Comparison of ENCODE assay signal across 34 cellular contexts in genomic region chr5:158586054-158586453, GRCh38.
"Had no signal": no experiment of that assay in that cellular context is flagged by ENCODE, and none has a peak within 500 bp of the region (broad histone marks: within the 10 kb centered on the region; RNA-seq: fewer than 3 reads in every experiment).

No MANE protein-coding gene starts in this region.

- DNase-seq: activated B cell treated with CpG ODN at 0.5 μM for 24 hours; activated CD4-positive, alpha-beta memory T cell treated with anti-CD3 and anti-CD28 coated beads for 36 hours; activated CD4-positive, alpha-beta T cell treated with anti-CD3 and anti-CD28 coated beads for 4 hours; activated CD4-positive, alpha-beta T cell treated with anti-CD3 and anti-CD28 coated beads, Interleukin-2, amount 10 ng/mL, durations not matched to agents 24 days and 14 days; activated CD4-positive, alpha-beta T cell treated with anti-CD3 and anti-CD28 coated beads, Interleukin-2, amount 50 U/mL, for 1 hour; activated CD4-positive, alpha-beta T cell treated with anti-CD3 and anti-CD28 coated beads, Interleukin-2, amount 50 U/mL, for 4 hours; activated CD4-positive, CD25-positive, alpha-beta regulatory T cell treated with anti-CD3 and anti-CD28 coated beads, Interleukin-2, amount 50 U/mL, for 72 hours; activated CD8-positive, alpha-beta memory T cell treated with anti-CD3 and anti-CD28 coated beads, Interleukin-2, amount 10 ng/mL, durations not matched to agents 7 days and 5 days; activated CD8-positive, alpha-beta memory T cell treated with anti-CD3 and anti-CD28 coated beads, Interleukin-2, amount 50 U/mL, for 48 hours; activated CD8-positive, alpha-beta T cell treated with anti-CD3 and anti-CD28 coated beads for 36 hours; activated effector memory CD4-positive, alpha-beta T cell treated with anti-CD3 and anti-CD28 coated beads, Interleukin-2, amount 50 U/mL, for 16 hours; activated gamma-delta T cell treated with Interleukin-2 at 50 U/mL for 16 hours; activated naive CD4-positive, alpha-beta T cell; activated naive CD4-positive, alpha-beta T cell treated with anti-CD3 and anti-CD28 coated beads for 36 hours; activated naive CD4-positive, alpha-beta T cell treated with anti-CD3 and anti-CD28 coated beads, Interleukin-2, amount 50 U/mL, for 16 hours; activated naive CD8-positive, alpha-beta T cell treated with anti-CD3 and anti-CD28 coated beads for 36 hours; activated T-cell treated with anti-CD3 and anti-CD28 coated beads, Interleukin-2, amount 50 U/mL, for 24 hours; activated T-cell treated with anti-CD3 and anti-CD28 coated beads, Interleukin-2, amount 50 U/mL, for 72 hours; adrenal gland; amniotic stem cell; aorta; body of pancreas; brain microvascular endothelial cell; central memory CD4-positive, alpha-beta T cell; T-helper 1 cell; T-helper 2 cell; T-helper 9 cell had no signal

- H3K27ac Mint-ChIP-seq: activated B cell treated with CpG ODN at 0.5 μM for 24 hours; activated CD4-positive, alpha-beta memory T cell treated with anti-CD3 and anti-CD28 coated beads for 36 hours; activated CD4-positive, alpha-beta T cell treated with anti-CD3 and anti-CD28 coated beads, Interleukin-2, amount 10 ng/mL, durations not matched to agents 24 days and 14 days; activated CD8-positive, alpha-beta memory T cell treated with anti-CD3 and anti-CD28 coated beads, Interleukin-2, amount 10 ng/mL, durations not matched to agents 7 days and 5 days; activated CD8-positive, alpha-beta T cell treated with anti-CD3 and anti-CD28 coated beads for 36 hours; activated naive CD4-positive, alpha-beta T cell treated with anti-CD3 and anti-CD28 coated beads for 36 hours; activated naive CD4-positive, alpha-beta T cell treated with anti-CD3 and anti-CD28 coated beads, Interleukin-2, amount 50 U/mL, for 72 hours; activated naive CD8-positive, alpha-beta T cell treated with anti-CD3 and anti-CD28 coated beads for 36 hours; activated T-cell treated with anti-CD3 and anti-CD28 coated beads, Interleukin-2, amount 50 U/mL, for 24 hours; activated T-cell treated with anti-CD3 and anti-CD28 coated beads, Interleukin-2, amount 50 U/mL, for 72 hours; activated T-helper 1 cell treated with anti-CD3 and anti-CD28 coated beads, Interleukin-12 subunit alpha, Interleukin-12 subunit beta, Interleukin-2, Interleukin-4 antibody, amounts not matched to agents 30 ng/mL and 10 ng/mL and 1 ng/mL, durations not matched to agents 14 hours and 24 hours and 36 hours; activated T-helper 17 cell treated with anti-CD3 and anti-CD28 coated beads, Interleukin-2, amount 50 U/mL, for 72 hours; T-helper 1 cell treated with Interleukin-12 subunit alpha and Interleukin-12 subunit beta and Interleukin-4 antibody, amounts not matched to agents 30 μg/mL and 1 μg/mL, for 36 hours; T-helper 2 cell treated with Interferon-gamma antibody and Interleukin-4, amounts not matched to agents 5 μg/mL and 100 μg/mL, for 36 hours had no signal

- ATAC-seq: activated CD8-positive, alpha-beta memory T cell treated with anti-CD3 and anti-CD28 coated beads, Interleukin-2, amount 10 ng/mL, durations not matched to agents 7 days and 5 days; activated CD8-positive, alpha-beta T cell treated with anti-CD3 and anti-CD28 coated beads for 36 hours; activated naive CD4-positive, alpha-beta T cell treated with anti-CD3 and anti-CD28 coated beads, Interleukin-2, amount 50 U/mL, for 72 hours; activated T-cell treated with anti-CD3 and anti-CD28 coated beads, Interleukin-2, amount 50 U/mL, for 72 hours; activated T-helper 17 cell treated with anti-CD3 and anti-CD28 coated beads, Interleukin-2, amount 50 U/mL, for 72 hours; body of pancreas had no signal

- H3K4me1 ChIP-seq: adrenal gland, body of pancreas, breast epithelium had no signal

- H3K36me3 ChIP-seq: adrenal gland, brain microvascular endothelial cell, breast epithelium had no signal

- H3K4me1 Mint-ChIP-seq: activated CD8-positive, alpha-beta memory T cell treated with anti-CD3 and anti-CD28 coated beads, Interleukin-2, amount 10 ng/mL, durations not matched to agents 7 days and 5 days; activated T-helper 17 cell treated with anti-CD3 and anti-CD28 coated beads, Interleukin-2, amount 50 U/mL, for 72 hours had no signal

- H3K27me3 ChIP-seq: adrenal gland, body of pancreas, brain microvascular endothelial cell, breast epithelium had no signal

- H3K4me3 ChIP-seq: adrenal gland, body of pancreas, breast epithelium had no signal

- H3K4me3 Mint-ChIP-seq: activated B cell treated with CpG ODN at 0.5 μM for 24 hours; activated CD4-positive, alpha-beta memory T cell treated with anti-CD3 and anti-CD28 coated beads for 36 hours; activated CD4-positive, alpha-beta T cell treated with anti-CD3 and anti-CD28 coated beads, Interleukin-2, amount 10 ng/mL, durations not matched to agents 24 days and 14 days; activated CD8-positive, alpha-beta memory T cell treated with anti-CD3 and anti-CD28 coated beads, Interleukin-2, amount 10 ng/mL, durations not matched to agents 7 days and 5 days; activated CD8-positive, alpha-beta T cell treated with anti-CD3 and anti-CD28 coated beads for 36 hours; activated naive CD4-positive, alpha-beta T cell treated with anti-CD3 and anti-CD28 coated beads for 36 hours; activated naive CD8-positive, alpha-beta T cell treated with anti-CD3 and anti-CD28 coated beads for 36 hours; activated T-cell treated with anti-CD3 and anti-CD28 coated beads, Interleukin-2, amount 50 U/mL, for 24 hours; activated T-cell treated with anti-CD3 and anti-CD28 coated beads, Interleukin-2, amount 50 U/mL, for 72 hours; activated T-helper 1 cell treated with anti-CD3 and anti-CD28 coated beads, Interleukin-12 subunit alpha, Interleukin-12 subunit beta, Interleukin-2, Interleukin-4 antibody, amounts not matched to agents 30 ng/mL and 10 ng/mL and 1 ng/mL, durations not matched to agents 14 hours and 24 hours and 36 hours; activated T-helper 17 cell treated with anti-CD3 and anti-CD28 coated beads, Interleukin-2, amount 50 U/mL, for 72 hours; T-helper 1 cell treated with Interleukin-12 subunit alpha and Interleukin-12 subunit beta and Interleukin-4 antibody, amounts not matched to agents 30 μg/mL and 1 μg/mL, for 36 hours; T-helper 2 cell treated with Interferon-gamma antibody and Interleukin-4, amounts not matched to agents 5 μg/mL and 100 μg/mL, for 36 hours had no signal

- H3K27me3 Mint-ChIP-seq: activated B cell treated with CpG ODN at 0.5 μM for 24 hours; activated CD4-positive, alpha-beta memory T cell treated with anti-CD3 and anti-CD28 coated beads for 36 hours; activated CD8-positive, alpha-beta memory T cell treated with anti-CD3 and anti-CD28 coated beads, Interleukin-2, amount 10 ng/mL, durations not matched to agents 7 days and 5 days; activated CD8-positive, alpha-beta T cell treated with anti-CD3 and anti-CD28 coated beads for 36 hours; activated naive CD8-positive, alpha-beta T cell treated with anti-CD3 and anti-CD28 coated beads for 36 hours; activated T-cell treated with anti-CD3 and anti-CD28 coated beads, Interleukin-2, amount 50 U/mL, for 24 hours had no signal

- H3K27ac ChIP-seq: adrenal gland, body of pancreas, brain microvascular endothelial cell, breast epithelium, VCaP had no signal

- H3K9me3 ChIP-seq: adrenal gland, body of pancreas, breast epithelium had no signal

- H3K36me3 Mint-ChIP-seq: activated CD4-positive, alpha-beta memory T cell treated with anti-CD3 and anti-CD28 coated beads for 36 hours; activated CD8-positive, alpha-beta memory T cell treated with anti-CD3 and anti-CD28 coated beads, Interleukin-2, amount 10 ng/mL, durations not matched to agents 7 days and 5 days had no signal
